In genomic region chr2:66434679-66435548, GRCh38 we compare ENCODE assay signal across 8 cellular contexts. TPM values are rescaled to one million over a fixed set of nuclear protein-coding genes. Genes with fewer than 3 reads are reported as not detected.
DNase-seq lines count a peak whose midpoint lies in the region; ATAC-seq and TF ChIP-seq lines count a peak whose summit lies in the region.

Gene MEIS1, plus strand, starts transcription at chr2:66435125. Its CDS starts 732 bp downstream, at chr2:66435857.

- TF ChIP-seq POLR2A in lower leg skin (IDR thresholded peaks at IDR 0.05) (peak in 1 of 2 donors; percentile 42), stomach (IDR thresholded peaks at IDR 0.05) (peak in 2 of 4 donors; percentile 65 to 84)

- peak within 1 kb of the TSS; percentile 71 for H3K9ac ChIP-seq in endodermal cell (ENCODE audit: extremely low read depth, low read length, poor library complexity, severe bottlenecking)

- H3K9me3 Mint-ChIP-seq in activated naive CD4-positive, alpha-beta T cell treated with anti-CD3 and anti-CD28 coated beads for 36 hours = no peaks in the 10 kb centered on the region
- H3K9me3 Mint-ChIP-seq in endodermal cell = no peaks in the 10 kb centered on the region

- DNase-seq in activated naive CD4-positive, alpha-beta T cell treated with anti-CD3 and anti-CD28 coated beads for 36 hours = peak; percentile 32
- DNase-seq in activated naive CD4-positive, alpha-beta T cell (lab: John Stamatoyannopoulos, UW) = no peak
- DNase-seq in NCI-H1436 treated with DMSO at 0.1 percent for 48 hours (lab: John Stamatoyannopoulos, UW) (peak; percentile 70), T-helper 17 cell (no peak), endodermal cell (peak; percentile 92), lower leg skin (ENCODE audit: low spot score in 2 of 2) (peak; percentile 94 to 97), stomach (peak; percentile 90)

- peak within 1 kb of the TSS; percentile 68 for H3K4me3 Mint-ChIP-seq in activated naive CD4-positive, alpha-beta T cell treated with anti-CD3 and anti-CD28 coated beads for 36 hours
- H3K4me3 Mint-ChIP-seq in T-helper 17 cell = peak within 1 kb of the TSS; percentile 85
- peak within 1 kb of the TSS; percentile 64 for H3K4me3 Mint-ChIP-seq in endodermal cell

- CTCF ChIA-PET in activated naive CD4-positive, alpha-beta T cell treated with anti-CD3 and anti-CD28 coated beads for 36 hours (lab: Charles Lee) = no interaction called here

- no peak within 1 kb of the TSS for H3K27ac Mint-ChIP-seq in activated naive CD4-positive, alpha-beta T cell treated with anti-CD3 and anti-CD28 coated beads for 36 hours
- H3K27ac Mint-ChIP-seq in T-helper 17 cell (no peak within 1 kb of the TSS), endodermal cell (peak within 1 kb of the TSS; percentile 86)

- TF ChIP-seq CTCF in endodermal cell (conservative IDR thresholded peaks at IDR 0.05) (no peak), lower leg skin (IDR thresholded peaks at IDR 0.05) (peak in 1 of 3 donors; percentile 33), stomach (IDR thresholded peaks at IDR 0.05) (no peak)

- intact Hi-C loops in activated naive CD4-positive, alpha-beta T cell treated with anti-CD3 and anti-CD28 coated beads for 36 hours (cut with micrococcal nuclease) = loop anchor here (2.0 kb wide), 1 partner anchor 144 kb away; no protein-coding TSS in a partner anchor
- intact Hi-C loops in lower leg skin (cut with DNase I; ENCODE audit: low total_unique reads) (loop anchor here (5.0 kb wide), 1 partner anchor 142 kb away; no protein-coding TSS in a partner anchor), stomach (cut with DNase I; ENCODE audit: low total_unique reads) (no loop called here)

- H3K27me3 Mint-ChIP-seq in activated naive CD4-positive, alpha-beta T cell treated with anti-CD3 and anti-CD28 coated beads for 36 hours (ENCODE audit: low read depth) = peaks cover 83% of the 10 kb centered on the region
- peaks cover 75% of the 10 kb centered on the region for H3K27me3 Mint-ChIP-seq in T-helper 17 cell
- H3K27me3 Mint-ChIP-seq in endodermal cell (ENCODE audit: insufficient read depth) = peaks cover 92% of the 10 kb centered on the region

- H3K27ac ChIP-seq in endodermal cell (ENCODE audit: low read depth, low read length) = peak within 1 kb of the TSS; percentile 89
- peak within 1 kb of the TSS; percentile 86 to 93 (median 89) for H3K27ac ChIP-seq in stomach

- peaks cover 34% of the 10 kb centered on the region for H3K4me1 Mint-ChIP-seq in activated naive CD4-positive, alpha-beta T cell treated with anti-CD3 and anti-CD28 coated beads for 36 hours (ENCODE audit: low read depth)
- H3K4me1 Mint-ChIP-seq in T-helper 17 cell (peaks cover 18% of the 10 kb centered on the region), endodermal cell (peaks cover 44% of the 10 kb centered on the region)

- H3K36me3 ChIP-seq in endodermal cell (ENCODE audit: control insufficient read depth, insufficient read depth, low read length) (no peaks in the 10 kb centered on the region), stomach (peaks cover 3 to 25% (median 8%) of the 10 kb centered on the region in 4 donors)

- peak; percentile 72 for ATAC-seq in HG02759 (IDR thresholded peaks at IDR 0.05; ENCODE audit: unreplicated experiment)
- ATAC-seq in T-helper 17 cell = peak; percentile 25

- H3K9me3 ChIP-seq in T-helper 17 cell (ENCODE audit: control insufficient read depth, low read length, poor library complexity, severe bottlenecking) (no peaks in the 10 kb centered on the region), endodermal cell (ENCODE audit: control insufficient read depth, low read length) (no peaks in the 10 kb centered on the region), stomach (no peaks in the 10 kb centered on the region)

- H3K4me3 ChIP-seq in endodermal cell (ENCODE audit: low read length) (peak within 1 kb of the TSS; percentile 97), lower leg skin (ENCODE audit: low read depth, poor library complexity, severe bottlenecking) (peak within 1 kb of the TSS; percentile 30), stomach (peak within 1 kb of the TSS; percentile 70 to 83 (median 72))

- TF ChIP-seq EP300 in stomach (IDR thresholded peaks at IDR 0.05) = no peak

- 0% methylated on average over 17 to 37 of the region's 38 CpGs for WGBS in endodermal cell (ENCODE audit: insufficient coverage in 1 of 2, insufficient read length in 1 of 2), 2 experiments
- WGBS in lower leg skin, 2 donors = 1% methylated on average over 36 to 38 of the region's 38 CpGs
- 0 to 1% (median 1%) methylated on average over 38 of the region's 38 CpGs for WGBS in stomach, 5 donors

- H3K4me1 ChIP-seq in endodermal cell (ENCODE audit: control insufficient read depth, insufficient read depth, low read length) (peaks cover 13% of the 10 kb centered on the region), stomach (peaks cover 0 to 34% (median 24%) of the 10 kb centered on the region in 4 donors)

- H3K27me3 ChIP-seq in endodermal cell (ENCODE audit: control insufficient read depth, insufficient read depth, low read length, poor library complexity, severe bottlenecking) (peaks cover 47% of the 10 kb centered on the region), stomach (peaks cover 0 to 60% (median 26%) of the 10 kb centered on the region in 3 donors)

- H3K36me3 Mint-ChIP-seq in activated naive CD4-positive, alpha-beta T cell treated with anti-CD3 and anti-CD28 coated beads for 36 hours (ENCODE audit: low read depth) = no peaks in the 10 kb centered on the region
- H3K36me3 Mint-ChIP-seq in T-helper 17 cell (ENCODE audit: low read depth) (peaks cover 5% of the 10 kb centered on the region), endodermal cell (ENCODE audit: low read depth) (no peaks in the 10 kb centered on the region)

RNA-seq across cellular contexts. Expression of gene MEIS1, which starts in this region (rescaled TPM):
- not detected for total RNA-seq in activated naive CD4-positive, alpha-beta T cell treated with anti-CD3 and anti-CD28 coated beads for 36 hours
- total RNA-seq in T-helper 17 cell = 10 to 100 TPM in 1 of 2 donors, under 1 TPM in 1; 0.80 to 13.4 TPM
- 1 to 10 TPM; 1.8 to 2.3 TPM for total RNA-seq in endodermal cell
- polyA plus RNA-seq in endodermal cell (2013, experiment 1 of 2) = 80.5 TPM
- 81.9 TPM for polyA plus RNA-seq in endodermal cell (2013, experiment 2 of 2)
- 10 to 100 TPM in 3 of 4 donors, 1 to 10 TPM in 1; 9.2 to 22.6 (median 18.8) TPM for total RNA-seq in lower leg skin
- total RNA-seq in stomach = 100 to 1,000 TPM in 2 of 5 donors, 10 to 100 TPM in 3; 31.2 to 172 (median 57.4) TPM
- polyA plus RNA-seq in stomach = 10 to 100 TPM in 1 of 3 donors, 1 to 10 TPM in 2; 4.8 to 36.8 (median 9.8) TPM

Comparison
In these comparisons a context has a peak if more than half of its experiments do, and no peak if none do; other contexts are left out.
1. Peak in DNase-seq in activated naive CD4-positive, alpha-beta T cell treated with anti-CD3 and anti-CD28 coated beads for 36 hours; RNA of the gene not detected or under 1 TPM.
2. DNase-seq: peak in NCI-H1436 treated with DMSO at 0.1 percent for 48 hours (single experiment), endodermal cell (single experiment), lower leg skin (2 of 2) and stomach (single experiment); none in activated naive CD4-positive, alpha-beta T cell (0 of 4) and T-helper 17 cell (0 of 3).
3. H3K4me3 ChIP-seq: peak in every context shown above with its lines; median percentile 97 in endodermal cell; 72 in stomach; 30 in lower leg skin.
4. Peak in every context shown above with its lines, with median percentiles within 50 percentile points of each other: H3K4me3 Mint-ChIP-seq.